1 cellular context compared by ENCODE assay signal in the genomic region with DNA sequence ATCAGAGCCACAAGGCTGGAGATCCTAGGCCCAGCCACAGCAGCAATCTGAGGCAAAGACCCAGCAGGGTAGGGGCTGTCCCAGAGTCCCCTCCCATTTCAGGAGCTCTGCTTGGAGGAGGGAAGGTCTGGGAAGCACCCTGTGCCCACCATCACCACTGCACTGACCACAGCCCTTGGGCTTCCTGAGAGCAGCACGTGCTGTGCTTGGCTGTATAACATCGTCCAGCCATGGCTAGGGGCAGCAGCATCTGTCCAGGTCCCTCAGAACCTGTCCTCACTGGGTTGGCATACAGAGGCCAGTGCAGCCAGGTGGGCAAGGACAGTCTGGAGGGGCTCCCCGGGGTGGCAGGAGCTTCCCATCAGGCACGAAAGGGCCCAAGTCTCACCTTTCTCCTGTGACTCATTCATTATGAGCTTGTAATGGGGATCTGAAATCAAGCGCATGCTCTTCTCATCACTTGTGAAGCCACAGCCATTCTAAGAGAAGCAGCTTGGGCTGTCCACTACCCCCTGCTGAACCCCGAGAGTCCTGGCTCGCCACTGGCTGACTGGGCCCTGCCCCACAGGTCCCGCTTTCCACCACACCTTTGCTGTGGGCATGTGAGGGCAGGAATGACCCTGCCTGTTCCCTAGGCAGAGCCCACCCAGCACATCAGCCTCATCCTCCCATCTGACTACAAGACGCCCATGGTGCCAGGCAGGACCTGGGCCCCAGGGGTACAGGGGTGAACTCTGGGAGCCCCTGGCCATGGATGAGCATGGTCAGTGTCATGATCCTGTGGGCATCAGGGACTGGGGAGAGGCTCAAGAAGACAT.
TF ChIP-seq lines count a peak whose summit lies in the region.

No MANE protein-coding gene starts in this region.

TF ChIP-seq in IMR-90, 13 proteins besides CTCF, POLR2A, EP300 and RAD21 (continued from another document):
- TF ChIP-seq MAZ (IDR thresholded peaks at IDR 0.05; ENCODE audit: borderline replicate concordance, low read depth, low read length): no peak
- no peak for TF ChIP-seq CHD1 (IDR thresholded peaks at IDR 0.05; ENCODE audit: low read depth, low read length)
- TF ChIP-seq RFX5 (IDR thresholded peaks at IDR 0.05; ENCODE audit: low read depth, low read length): no peak
- TF ChIP-seq FOS (IDR thresholded peaks at IDR 0.05; ENCODE audit: low read depth, low read length): no peak
- TF ChIP-seq NFE2L2 (IDR thresholded peaks at IDR 0.05; ENCODE audit: low read depth, low read length): no peak
- TF ChIP-seq, protein P1, sequence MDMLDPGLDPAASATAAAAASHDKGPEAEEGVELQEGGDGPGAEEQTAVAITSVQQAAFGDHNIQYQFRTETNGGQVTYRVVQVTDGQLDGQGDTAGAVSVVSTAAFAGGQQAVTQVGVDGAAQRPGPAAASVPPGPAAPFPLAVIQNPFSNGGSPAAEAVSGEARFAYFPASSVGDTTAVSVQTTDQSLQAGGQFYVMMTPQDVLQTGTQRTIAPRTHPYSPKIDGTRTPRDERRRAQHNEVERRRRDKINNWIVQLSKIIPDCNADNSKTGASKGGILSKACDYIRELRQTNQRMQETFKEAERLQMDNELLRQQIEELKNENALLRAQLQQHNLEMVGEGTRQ (IDR thresholded peaks at IDR 0.05; ENCODE audit: low read depth, low read length): no peak
- no peak for TF ChIP-seq RCOR1 (IDR thresholded peaks at IDR 0.05; ENCODE audit: insufficient replicate concordance, low read length)
- no peak for TF ChIP-seq BHLHE40 (IDR thresholded peaks at IDR 0.05; ENCODE audit: low read depth, low read length)
- TF ChIP-seq, protein P2, sequence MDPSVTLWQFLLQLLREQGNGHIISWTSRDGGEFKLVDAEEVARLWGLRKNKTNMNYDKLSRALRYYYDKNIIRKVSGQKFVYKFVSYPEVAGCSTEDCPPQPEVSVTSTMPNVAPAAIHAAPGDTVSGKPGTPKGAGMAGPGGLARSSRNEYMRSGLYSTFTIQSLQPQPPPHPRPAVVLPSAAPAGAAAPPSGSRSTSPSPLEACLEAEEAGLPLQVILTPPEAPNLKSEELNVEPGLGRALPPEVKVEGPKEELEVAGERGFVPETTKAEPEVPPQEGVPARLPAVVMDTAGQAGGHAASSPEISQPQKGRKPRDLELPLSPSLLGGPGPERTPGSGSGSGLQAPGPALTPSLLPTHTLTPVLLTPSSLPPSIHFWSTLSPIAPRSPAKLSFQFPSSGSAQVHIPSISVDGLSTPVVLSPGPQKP (IDR thresholded peaks at IDR 0.05; ENCODE audit: borderline replicate concordance, low read depth, low read length): no peak
